ENCODE assay signal across 8 cellular contexts in the genomic region with DNA sequence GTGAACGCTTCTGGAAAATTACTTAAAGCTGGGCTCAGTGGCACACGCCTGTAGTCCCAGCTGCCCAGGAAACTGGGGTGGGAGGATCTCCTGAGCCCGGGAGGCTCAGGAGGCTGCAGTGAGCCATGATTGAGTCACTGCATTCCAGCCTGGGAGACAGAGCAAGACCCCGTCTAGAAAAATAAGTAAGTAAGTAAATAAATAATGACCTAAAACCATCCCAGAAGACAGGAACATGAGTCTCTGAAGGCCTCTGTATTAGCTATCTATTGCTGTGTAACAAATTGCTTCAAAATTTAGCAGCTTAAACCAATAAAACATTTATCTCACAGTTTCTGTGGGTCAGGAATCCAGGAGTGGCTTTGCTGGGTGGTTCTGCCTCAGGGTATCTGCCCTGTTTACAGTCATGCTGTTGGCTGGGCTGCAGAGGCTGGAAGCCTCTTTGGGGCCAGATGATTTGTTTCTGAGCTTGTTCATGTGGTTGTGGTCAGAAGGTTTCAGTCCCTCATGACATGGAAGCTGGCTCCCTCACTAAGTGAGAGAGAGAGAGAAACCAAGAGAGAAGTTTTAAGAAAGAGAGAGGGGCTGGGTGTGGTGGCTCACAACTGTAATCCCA. TPM values are rescaled to one million over a fixed set of nuclear protein-coding genes. Genes with fewer than 3 reads are reported as not detected.
DNase-seq lines count a peak whose midpoint lies in the region; ATAC-seq and TF ChIP-seq lines count a peak whose summit lies in the region.

No MANE protein-coding gene starts in this region.

- no peak overlapping the region for H4K8ac ChIP-seq in H9 (replicated peaks; ENCODE audit: insufficient read length, low read depth, low read length)

- H3K36me3 ChIP-seq in prostate gland = no peaks in the 10 kb centered on the region

- no peaks in the 10 kb centered on the region for H3K23me2 ChIP-seq in H9 (ENCODE audit: insufficient read length, low read depth, low read length, poor library complexity, severe bottlenecking)

- H3K79me2 ChIP-seq in H9 (ENCODE audit: insufficient read depth, low read length) = no peaks in the 10 kb centered on the region

- no peak overlapping the region for H3K9ac ChIP-seq in H9 (ENCODE audit: extremely low read depth, insufficient read length, low read length)

- H3K56ac ChIP-seq in H9 (ENCODE audit: insufficient read length, low read depth, low read length) = no peak overlapping the region

- H3K27ac Mint-ChIP-seq in activated T-helper 2 cell treated with anti-CD3 and anti-CD28 coated beads, Interferon-gamma antibody, Interleukin-2, Interleukin-4, amounts not matched to agents 10 μg/mL and 5 μg/mL and 100 μg/mL, durations not matched to agents 14 hours and 24 hours and 36 hours = peak overlapping the region; percentile 78
- H3K27ac Mint-ChIP-seq in naive B cell (peak overlapping the region in 4 of 6 donors; percentile 62 to 96 (median 79)), H9 (peak overlapping the region in 1 of 3 experiments; percentile 6; a peak in 1 of 7 replicates)

- no peak overlapping the region for H2BK20ac ChIP-seq in H9 (ENCODE audit: low read depth, low read length, poor library complexity, severe bottlenecking)

- 76% methylated on average over 4 of the region's 4 CpGs for WGBS in prostate gland
- no CpG with 5 or more reads among the region's 4 CpGs for WGBS in H9 (ENCODE audit: extremely low coverage, insufficient read length, low lambda C conversion rate)

- H2AK5ac ChIP-seq in H9 (ENCODE audit: insufficient read length, low read length) = no peak overlapping the region

- H3K4me1 Mint-ChIP-seq in activated T-helper 2 cell treated with anti-CD3 and anti-CD28 coated beads, Interferon-gamma antibody, Interleukin-2, Interleukin-4, amounts not matched to agents 10 μg/mL and 5 μg/mL and 100 μg/mL, durations not matched to agents 14 hours and 24 hours and 36 hours (ENCODE audit: low read depth) = peaks cover 47% of the 10 kb centered on the region
- peaks cover 29 to 64% (median 39%) of the 10 kb centered on the region in 3 donors for H3K4me1 Mint-ChIP-seq in naive B cell
- peaks cover 2 to 3% of the 10 kb centered on the region in 2 experiments; a peak in 2 of 4 replicates for H3K4me1 Mint-ChIP-seq in H9

- H3K14ac ChIP-seq in H9 (ENCODE audit: insufficient read depth, low read length) = no peak overlapping the region

- TF ChIP-seq POLR2A in prostate gland (IDR thresholded peaks at IDR 0.05) = no peak

- H2AFZ ChIP-seq in H9 (ENCODE audit: low read length) = no peak overlapping the region

- H3K4me3 Mint-ChIP-seq in activated T-helper 2 cell treated with anti-CD3 and anti-CD28 coated beads, Interferon-gamma antibody, Interleukin-2, Interleukin-4, amounts not matched to agents 10 μg/mL and 5 μg/mL and 100 μg/mL, durations not matched to agents 14 hours and 24 hours and 36 hours (ENCODE audit: low read depth) = no peak overlapping the region
- H3K4me3 Mint-ChIP-seq in naive B cell (peak overlapping the region in 6 of 8 donors; percentile 38 to 82 (median 54)), H9 (no peak overlapping the region)

- H3K36me3 Mint-ChIP-seq in activated T-helper 2 cell treated with anti-CD3 and anti-CD28 coated beads, Interferon-gamma antibody, Interleukin-2, Interleukin-4, amounts not matched to agents 10 μg/mL and 5 μg/mL and 100 μg/mL, durations not matched to agents 14 hours and 24 hours and 36 hours (ENCODE audit: low read depth) = no peaks in the 10 kb centered on the region
- H3K36me3 Mint-ChIP-seq in naive B cell (no peaks in the 10 kb centered on the region), H9 (ENCODE audit: insufficient read depth in 1 of 3, low read depth in 3 of 3) (no peaks in the 10 kb centered on the region)

- no peak overlapping the region for H3T11ph ChIP-seq in H9 (ENCODE audit: low read length)

- no peak overlapping the region for H3K4me3 ChIP-seq in prostate gland

- H3K4me2 ChIP-seq in H9 (ENCODE audit: insufficient read depth, insufficient read length, low read length) = no peak overlapping the region

- no peaks in the 10 kb centered on the region for H3K79me1 ChIP-seq in H9 (ENCODE audit: insufficient read depth, low read depth, low read length, poor library complexity, severe bottlenecking)

- intact Hi-C loops in activated T-helper 2 cell treated with anti-CD3 and anti-CD28 coated beads, Interferon-gamma antibody, Interleukin-2, Interleukin-4, amounts not matched to agents 10 μg/mL and 5 μg/mL and 100 μg/mL, durations not matched to agents 14 hours and 24 hours and 36 hours (cut with micrococcal nuclease) = loop anchor here (1.0 to 10.0 kb wide), 2 partner anchors 34 to 1838 kb away; no protein-coding TSS in a partner anchor
- intact Hi-C loops in prostate gland (cut with DNase I) = no loop called here

- H3K18ac ChIP-seq in H9 (ENCODE audit: insufficient read length, low read depth, low read length) = no peak overlapping the region

- H3K9me3 ChIP-seq in prostate gland (no peaks in the 10 kb centered on the region), H9 (ENCODE audit: control insufficient read depth, low read depth, low read length) (no peaks in the 10 kb centered on the region)

- H3K27me3 Mint-ChIP-seq in activated T-helper 2 cell treated with anti-CD3 and anti-CD28 coated beads, Interferon-gamma antibody, Interleukin-2, Interleukin-4, amounts not matched to agents 10 μg/mL and 5 μg/mL and 100 μg/mL, durations not matched to agents 14 hours and 24 hours and 36 hours (ENCODE audit: low read depth) = no peaks in the 10 kb centered on the region
- H3K27me3 Mint-ChIP-seq in naive B cell (no peaks in the 10 kb centered on the region), H9 (ENCODE audit: low read depth) (no peaks in the 10 kb centered on the region)

- ATAC-seq in GM21390 (IDR thresholded peaks at IDR 0.05; ENCODE audit: unreplicated experiment) (peak; percentile 83), naive B cell (ENCODE audit: low read depth in 2 of 2) (peak; percentile 39 to 41)

- H3K4me1 ChIP-seq in prostate gland (replicated peaks) (no peaks in the 10 kb centered on the region), H9 (ENCODE audit: insufficient read depth, low read length) (no peaks in the 10 kb centered on the region)

- no peak overlapping the region for H2BK5ac ChIP-seq in H9 (ENCODE audit: insufficient read length, low read length)

- TF ChIP-seq CTCF in prostate gland (IDR thresholded peaks at IDR 0.05) (no peak), H9 (conservative IDR thresholded peaks at IDR 0.05) (no peak)

- H4K91ac ChIP-seq in H9 (ENCODE audit: insufficient read length, low read depth, low read length) = no peak overlapping the region

- H3K27me3 ChIP-seq in prostate gland (replicated peaks; ENCODE audit: insufficient read depth) = no peaks in the 10 kb centered on the region
- H3K27me3 ChIP-seq in H9 (ENCODE audit: insufficient read depth, low read length) = no peaks in the 10 kb centered on the region

- DNase-seq in ELF-1 (ENCODE audit: low read depth, low spot score) = peak; percentile 91
- DNase-seq in HT-29 (ENCODE audit: low spot score) = peak; percentile 29
- DNase-seq in activated T-helper 2 cell treated with anti-CD3 and anti-CD28 coated beads, Interferon-gamma antibody, Interleukin-2, Interleukin-4, amounts not matched to agents 10 μg/mL and 5 μg/mL and 100 μg/mL, durations not matched to agents 14 hours and 24 hours and 36 hours (ENCODE audit: low spot score) = peak; percentile 58
- no peak for DNase-seq in naive B cell
- no peak for DNase-seq in prostate gland (ENCODE audit: low spot score)
- DNase-seq in H9 = no peak
- no peak for DNase-seq in GOT3 (lab: John Stamatoyannopoulos, UW)

- no peak overlapping the region for H3K23ac ChIP-seq in H9 (ENCODE audit: insufficient read length, low read depth, low read length)

- no peak overlapping the region for H4K5ac ChIP-seq in H9 (ENCODE audit: insufficient read length, low read depth, low read length)

- H2BK15ac ChIP-seq in H9 (ENCODE audit: low read depth, low read length) = no peak overlapping the region

- no peaks in the 10 kb centered on the region for H4K20me1 ChIP-seq in H9 (ENCODE audit: control insufficient read depth, insufficient read depth, insufficient read length)

- H3K9me3 Mint-ChIP-seq in activated T-helper 2 cell treated with anti-CD3 and anti-CD28 coated beads, Interferon-gamma antibody, Interleukin-2, Interleukin-4, amounts not matched to agents 10 μg/mL and 5 μg/mL and 100 μg/mL, durations not matched to agents 14 hours and 24 hours and 36 hours = no peaks in the 10 kb centered on the region
- H3K9me3 Mint-ChIP-seq in naive B cell = peaks cover 0 to 1% (median 0%) of the 10 kb centered on the region in 7 donors
- no peaks in the 10 kb centered on the region for H3K9me3 Mint-ChIP-seq in H9

- H2BK12ac ChIP-seq in H9 (ENCODE audit: insufficient read length, low read depth, low read length) = no peak overlapping the region

- H3K27ac ChIP-seq in prostate gland (no peak overlapping the region), H9 (ENCODE audit: insufficient read length, low read depth, low read length) (no peak overlapping the region)

- no peak overlapping the region for H2BK120ac ChIP-seq in H9 (ENCODE audit: low read depth, low read length, poor library complexity, severe bottlenecking)

- H3K4ac ChIP-seq in H9 (ENCODE audit: low read depth, low read length) = no peak overlapping the region

RNA-seq across cellular contexts. Expression of a gene that starts 48.4 kb away (rescaled TPM):
- total RNA-seq in HT-29 (2014; rRNA removed; shearing (Covaris generic)) = 14.9 and 16.3 TPM in 2 replicates
- 119 and 126 TPM in 2 replicates for total RNA-seq in activated T-helper 2 cell treated with anti-CD3 and anti-CD28 coated beads, Interferon-gamma antibody, Interleukin-2, Interleukin-4, amounts not matched to agents 10 μg/mL and 5 μg/mL and 100 μg/mL, durations not matched to agents 14 hours and 24 hours and 36 hours
- polyA plus RNA-seq in naive B cell (ENCODE audit: low read depth in 6 of 6) = 10 to 100 TPM; 22.7 to 70.9 (median 54.1) TPM
- total RNA-seq in prostate gland (10 to 100 TPM; 21.6 to 35.6 TPM), H9 (2021) (22.3 and 23.3 TPM in 2 replicates)

Comparison
In these comparisons a context has a peak if more than half of its experiments do, and no peak if none do; other contexts are left out.
1. DNase-seq: peak in ELF-1 (single experiment), HT-29 (single experiment) and activated T-helper 2 cell treated with anti-CD3 and anti-CD28 coated beads, Interferon-gamma antibody, Interleukin-2, Interleukin-4, amounts not matched to agents 10 μg/mL and 5 μg/mL and 100 μg/mL, durations not matched to agents 14 hours and 24 hours and 36 hours (single experiment); none in naive B cell (single experiment), prostate gland (single experiment), H9 (single experiment) and GOT3 (single experiment).
2. H3K4me3 Mint-ChIP-seq: peak in naive B cell (6 of 8); none in activated T-helper 2 cell treated with anti-CD3 and anti-CD28 coated beads, Interferon-gamma antibody, Interleukin-2, Interleukin-4, amounts not matched to agents 10 μg/mL and 5 μg/mL and 100 μg/mL, durations not matched to agents 14 hours and 24 hours and 36 hours (single experiment) and H9 (0 of 2).